ENCODE assay signal across 8 cellular contexts in genomic region chr13:27250833-27251165, GRCh38. TPM values are rescaled to one million over a fixed set of nuclear protein-coding genes. Genes with fewer than 3 reads are reported as not detected.
A peak's percentile ranks its signal among the peaks of the same experiment; 100 is the strongest.
DNase-seq lines count a peak whose midpoint lies in the region; ATAC-seq and TF ChIP-seq lines count a peak whose summit lies in the region.

No MANE protein-coding gene starts in this region.

- no peak for TF ChIP-seq POLR2A in spleen (IDR thresholded peaks at IDR 0.05)

- intact Hi-C loops in Right ventricle myocardium superior (cut with DNase I) (no loop called here), spleen (cut with DNase I; ENCODE audit: low total_unique reads) (no loop called here)

- H3K4me3 ChIP-seq in right atrium auricular region (peak overlapping the region; percentile 90 to 99), SJSA1 (peak overlapping the region; percentile 77), foreskin fibroblast (ENCODE audit: low read depth in 1 of 2, low read length in 2 of 2) (peak overlapping the region; percentile 85 to 87), spleen (peak overlapping the region; percentile 69 to 96 (median 87))

- TF ChIP-seq CTCF in right atrium auricular region (IDR thresholded peaks at IDR 0.05) (no peak), foreskin fibroblast (IDR thresholded peaks at IDR 0.05; ENCODE audit: low read depth, low read length) (no peak), spleen (IDR thresholded peaks at IDR 0.05 in 8 of 11, conservative IDR thresholded peaks at IDR 0.05 in 3 of 11) (no peak)

- WGBS in spleen, 5 donors: 0 to 1% (median 1%) methylated on average over 9 of the region's 9 CpGs

- H3K27me3 ChIP-seq in right atrium auricular region: no peaks in the 10 kb centered on the region
- H3K27me3 ChIP-seq in SJSA1 (replicated peaks): no peaks in the 10 kb centered on the region
- no peaks in the 10 kb centered on the region for H3K27me3 ChIP-seq in spleen (replicated peaks in 1 of 7)

- H3K4me1 ChIP-seq in right atrium auricular region (peaks cover 0 to 43% of the 10 kb centered on the region in 2 donors), SJSA1 (replicated peaks) (0 out of 2 replicates have a peak, but pooled peaks cover 8% of the 10 kb centered on the region), spleen (peaks cover 28 to 58% (median 50%) of the 10 kb centered on the region in 6 donors)

- H3K36me3 ChIP-seq in right atrium auricular region (peaks cover 14% of the 10 kb centered on the region), SJSA1 (peaks cover 42% of the 10 kb centered on the region), spleen (peaks cover 0 to 27% (median 19%) of the 10 kb centered on the region in 6 donors)

- no peak for ATAC-seq in Right ventricle myocardium superior (ENCODE audit: poor library complexity)
- ATAC-seq in HG03521 (IDR thresholded peaks at IDR 0.05; ENCODE audit: unreplicated experiment): no peak

- H3K27ac ChIP-seq in right atrium auricular region (peak overlapping the region; percentile 95 to 96), SJSA1 (peak overlapping the region; percentile 99), spleen (peak overlapping the region; percentile 96 to 98 (median 97))

- DNase-seq in right atrium auricular region (ENCODE audit: low spot score) (no peak), Right ventricle myocardium superior (no peak), SJSA1 (ENCODE audit: low read depth in 1 of 2, low spot score in 2 of 2) (no peak), foreskin fibroblast (no peak), spleen (no peak), NK-92 (lab: John Stamatoyannopoulos, UW; ENCODE audit: unreplicated experiment) (no peak)
- no peak for DNase-seq in effector CD4-positive, alpha-beta T cell

- no peaks in the 10 kb centered on the region for H3K9me3 ChIP-seq in right atrium auricular region
- no peaks in the 10 kb centered on the region for H3K9me3 ChIP-seq in SJSA1 (replicated peaks)
- no peaks in the 10 kb centered on the region for H3K9me3 ChIP-seq in spleen

RNA-seq across cellular contexts. Expression of gene RPL21, which starts 0.6 kb away (rescaled TPM):
- 100 to 1,000 TPM; 424 to 949 TPM for total RNA-seq in right atrium auricular region
- total RNA-seq in Right ventricle myocardium superior: 637 TPM
- 625 and 934 TPM in 2 replicates for total RNA-seq in SJSA1 (2014; rRNA removed; shearing (Covaris generic))
- total RNA-seq in spleen: 1,000 to 10,000 TPM in 4 of 7 donors, 100 to 1,000 TPM in 3; 876 to 1,232 (median 1,007) TPM
- polyA plus RNA-seq in spleen: 1,000 to 10,000 TPM; 1,699 to 2,187 (median 1,787) TPM

RNA-seq across cellular contexts. Expression of gene RASL11A, which starts 19.8 kb away (rescaled TPM):
- total RNA-seq in right atrium auricular region (10 to 100 TPM in 1 of 2 donors, 1 to 10 TPM in 1; 9.3 to 16.3 TPM), Right ventricle myocardium superior (9.9 TPM), spleen (10 to 100 TPM in 5 of 7 donors, 1 to 10 TPM in 2; 9.2 to 37.9 (median 16.1) TPM)
- total RNA-seq in SJSA1 (2014; rRNA removed; shearing (Covaris generic)): 1.6 and 1.9 TPM in 2 replicates
- polyA plus RNA-seq in spleen: 10 to 100 TPM in 2 of 3 donors, 1 to 10 TPM in 1; 6.7 to 29.8 (median 11.2) TPM
